Comparison of ENCODE assay signal across 7 cellular contexts in genomic region chr16:1413684-1414531, GRCh38. TPM values are rescaled to one million over a fixed set of nuclear protein-coding genes. Genes with fewer than 3 reads are reported as not detected.
DNase-seq lines count a peak whose midpoint lies in the region; ATAC-seq and TF ChIP-seq lines count a peak whose summit lies in the region.

No MANE protein-coding gene starts in this region.

- H3K4me1 Mint-ChIP-seq in activated T-helper 2 cell treated with anti-CD3 and anti-CD28 coated beads, Interferon-gamma antibody, Interleukin-2, Interleukin-4, amounts not matched to agents 10 μg/mL and 5 μg/mL and 100 μg/mL, durations not matched to agents 14 hours and 24 hours and 36 hours (ENCODE audit: low read depth), result peaks cover 4% of the 10 kb centered on the region
- peaks cover 15% of the 10 kb centered on the region for H3K4me1 Mint-ChIP-seq in type B pancreatic cell (ENCODE audit: unreplicated experiment)

- H3K9me3 Mint-ChIP-seq in activated T-helper 2 cell treated with anti-CD3 and anti-CD28 coated beads, Interferon-gamma antibody, Interleukin-2, Interleukin-4, amounts not matched to agents 10 μg/mL and 5 μg/mL and 100 μg/mL, durations not matched to agents 14 hours and 24 hours and 36 hours, result no peaks in the 10 kb centered on the region
- no peaks in the 10 kb centered on the region for H3K9me3 Mint-ChIP-seq in type B pancreatic cell

- peak overlapping the region; percentile 81 for H3K4me3 Mint-ChIP-seq in activated T-helper 2 cell treated with anti-CD3 and anti-CD28 coated beads, Interferon-gamma antibody, Interleukin-2, Interleukin-4, amounts not matched to agents 10 μg/mL and 5 μg/mL and 100 μg/mL, durations not matched to agents 14 hours and 24 hours and 36 hours (ENCODE audit: low read depth)
- H3K4me3 Mint-ChIP-seq in type B pancreatic cell, result peak overlapping the region; percentile 83

- H3K4me3 ChIP-seq in GM12875 (ENCODE audit: low read depth, low read length), result peak overlapping the region; percentile 97
- peak overlapping the region; percentile 80 for H3K4me3 ChIP-seq in fibroblast of villous mesenchyme (ENCODE audit: low read depth, low read length)

- H3K27me3 Mint-ChIP-seq in activated T-helper 2 cell treated with anti-CD3 and anti-CD28 coated beads, Interferon-gamma antibody, Interleukin-2, Interleukin-4, amounts not matched to agents 10 μg/mL and 5 μg/mL and 100 μg/mL, durations not matched to agents 14 hours and 24 hours and 36 hours (ENCODE audit: low read depth), result no peaks in the 10 kb centered on the region
- H3K27me3 Mint-ChIP-seq in type B pancreatic cell, result no peaks in the 10 kb centered on the region

- H3K36me3 Mint-ChIP-seq in activated T-helper 2 cell treated with anti-CD3 and anti-CD28 coated beads, Interferon-gamma antibody, Interleukin-2, Interleukin-4, amounts not matched to agents 10 μg/mL and 5 μg/mL and 100 μg/mL, durations not matched to agents 14 hours and 24 hours and 36 hours (ENCODE audit: low read depth), result peaks cover 26% of the 10 kb centered on the region
- no peaks in the 10 kb centered on the region for H3K36me3 Mint-ChIP-seq in type B pancreatic cell

- TF ChIP-seq CTCF in GM12875 (IDR thresholded peaks at IDR 0.05; ENCODE audit: borderline replicate concordance, insufficient read depth, low read depth, low read length) (peak; percentile 79), fibroblast of villous mesenchyme (IDR thresholded peaks at IDR 0.05; ENCODE audit: insufficient read depth, low read depth, low read length) (peak; percentile 60), omental fat pad (IDR thresholded peaks at IDR 0.05) (peak in 1 of 3 donors; percentile 2), type B pancreatic cell (conservative IDR thresholded peaks at IDR 0.05) (peak; percentile 78)

- ATAC-seq in HG03175 (IDR thresholded peaks at IDR 0.05; ENCODE audit: unreplicated experiment) (peak; percentile 39), omental fat pad (ENCODE audit: low FRiP score) (peak; percentile 57)

- intact Hi-C loops in activated T-helper 2 cell treated with anti-CD3 and anti-CD28 coated beads, Interferon-gamma antibody, Interleukin-2, Interleukin-4, amounts not matched to agents 10 μg/mL and 5 μg/mL and 100 μg/mL, durations not matched to agents 14 hours and 24 hours and 36 hours (cut with micrococcal nuclease), result no loop called here

- DNase-seq in OCI-M1 (lab: John Stamatoyannopoulos, UW) (peak; percentile 79), fibroblast of villous mesenchyme (ENCODE audit: low read depth) (peak; percentile 44), omental fat pad (ENCODE audit: low spot score) (no peak), type B pancreatic cell (ENCODE audit: extremely low spot score, unreplicated experiment) (no peak)
- DNase-seq in activated T-helper 2 cell treated with anti-CD3 and anti-CD28 coated beads, Interferon-gamma antibody, Interleukin-2, Interleukin-4, amounts not matched to agents 10 μg/mL and 5 μg/mL and 100 μg/mL, durations not matched to agents 14 hours and 24 hours and 36 hours (ENCODE audit: low spot score), result peak; percentile 58

- H3K27ac Mint-ChIP-seq in activated T-helper 2 cell treated with anti-CD3 and anti-CD28 coated beads, Interferon-gamma antibody, Interleukin-2, Interleukin-4, amounts not matched to agents 10 μg/mL and 5 μg/mL and 100 μg/mL, durations not matched to agents 14 hours and 24 hours and 36 hours, result peak overlapping the region; percentile 70
- peak overlapping the region; percentile 74 for H3K27ac Mint-ChIP-seq in type B pancreatic cell

RNA-seq across cellular contexts. Expression of gene UNKL, which starts 0.6 kb away (rescaled TPM):
- 36.3 and 44.6 TPM in 2 replicates for total RNA-seq in activated T-helper 2 cell treated with anti-CD3 and anti-CD28 coated beads, Interferon-gamma antibody, Interleukin-2, Interleukin-4, amounts not matched to agents 10 μg/mL and 5 μg/mL and 100 μg/mL, durations not matched to agents 14 hours and 24 hours and 36 hours
- total RNA-seq in fibroblast of villous mesenchyme (7.1 and 7.8 TPM in 2 replicates), omental fat pad (10 to 100 TPM in 3 of 4 donors, 1 to 10 TPM in 1; 8.6 to 36.9 (median 14.2) TPM), type B pancreatic cell (ENCODE audit: low replicate concordance) (20.3 and 26.1 TPM in 2 replicates)

RNA-seq across cellular contexts. Expression of gene UQCC4, which starts 6.6 kb away (rescaled TPM):
- total RNA-seq in activated T-helper 2 cell treated with anti-CD3 and anti-CD28 coated beads, Interferon-gamma antibody, Interleukin-2, Interleukin-4, amounts not matched to agents 10 μg/mL and 5 μg/mL and 100 μg/mL, durations not matched to agents 14 hours and 24 hours and 36 hours, result 17.8 and 21.3 TPM in 2 replicates
- total RNA-seq in fibroblast of villous mesenchyme (11.7 and 13.9 TPM in 2 replicates), omental fat pad (10 to 100 TPM; 11.9 to 24.1 (median 14.4) TPM), type B pancreatic cell (ENCODE audit: low replicate concordance) (14.5 and 15.0 TPM in 2 replicates)

RNA-seq across cellular contexts. Expression of gene PERCC1, which starts 17.0 kb away (rescaled TPM):
- total RNA-seq in activated T-helper 2 cell treated with anti-CD3 and anti-CD28 coated beads, Interferon-gamma antibody, Interleukin-2, Interleukin-4, amounts not matched to agents 10 μg/mL and 5 μg/mL and 100 μg/mL, durations not matched to agents 14 hours and 24 hours and 36 hours, result not detected in 2 replicates
- total RNA-seq in fibroblast of villous mesenchyme (not detected in 2 replicates), omental fat pad (1 to 10 TPM in 1 of 4 donors, not detected in 3; 1.9 TPM), type B pancreatic cell (ENCODE audit: low replicate concordance) (0.77 and 0.83 TPM in 2 replicates)

RNA-seq across cellular contexts. Expression of gene CCDC154, which starts 30.4 kb away (rescaled TPM):
- 0.80 and 1.2 TPM in 2 replicates for total RNA-seq in activated T-helper 2 cell treated with anti-CD3 and anti-CD28 coated beads, Interferon-gamma antibody, Interleukin-2, Interleukin-4, amounts not matched to agents 10 μg/mL and 5 μg/mL and 100 μg/mL, durations not matched to agents 14 hours and 24 hours and 36 hours
- total RNA-seq in fibroblast of villous mesenchyme (under 0.01 TPM in 2 replicates), omental fat pad (1 to 10 TPM in 1 of 4 donors, under 1 TPM in 3; 0.19 to 5.7 (median 0.37) TPM), type B pancreatic cell (ENCODE audit: low replicate concordance) (2.2 and 5.0 TPM in 2 replicates)

Comparison
In these comparisons a context has a peak if more than half of its experiments do, and no peak if none do; other contexts are left out.
1. DNase-seq: peak in OCI-M1 (single experiment), activated T-helper 2 cell treated with anti-CD3 and anti-CD28 coated beads, Interferon-gamma antibody, Interleukin-2, Interleukin-4, amounts not matched to agents 10 μg/mL and 5 μg/mL and 100 μg/mL, durations not matched to agents 14 hours and 24 hours and 36 hours (single experiment) and fibroblast of villous mesenchyme (single experiment); none in omental fat pad (single experiment) and type B pancreatic cell (single experiment).